ENCODE assay signal across 14 cellular contexts in the genomic region with DNA sequence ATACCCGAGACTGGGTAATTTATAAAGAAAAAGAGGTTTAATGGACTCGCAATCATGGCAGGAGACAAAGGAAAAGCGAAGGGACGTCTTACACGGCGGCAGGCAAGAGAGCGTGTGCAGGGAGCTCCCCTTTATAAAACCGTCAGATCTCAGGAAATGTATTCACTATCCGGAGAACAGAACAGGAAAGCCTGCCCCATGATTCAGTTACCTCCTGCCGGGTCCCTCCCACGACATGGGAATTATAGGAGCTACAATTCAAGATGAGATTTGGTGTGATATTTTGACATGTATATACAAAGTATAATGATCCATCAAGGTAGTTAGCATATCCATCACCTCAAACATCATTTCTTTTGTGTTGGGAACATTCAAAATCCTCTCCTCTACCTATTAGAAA. TPM values are rescaled to one million over a fixed set of nuclear protein-coding genes. Genes with fewer than 3 reads are reported as not detected.
A peak's percentile ranks its signal among the peaks of the same experiment; 100 is the strongest.
DNase-seq lines count a peak whose midpoint lies in the region; ATAC-seq lines count a peak whose summit lies in the region.
"Had no signal": no experiment of that assay in that cellular context is flagged by ENCODE, and none has a peak within 500 bp of the region (broad histone marks: within the 10 kb centered on the region; RNA-seq: fewer than 3 reads in every experiment).

No MANE protein-coding gene starts in this region.

- H3K36me3 ChIP-seq in SJSA1 = peaks cover 28% of the 10 kb centered on the region
- H3K36me3 ChIP-seq in effector memory CD4-positive, alpha-beta T cell (ENCODE audit: control insufficient read depth, insufficient read depth, low read length) = no peaks in the 10 kb centered on the region
- H3K36me3 ChIP-seq: left ventricle myocardium inferior, ovary had no signal

- H3K27ac Mint-ChIP-seq in activated naive CD4-positive, alpha-beta T cell treated with anti-CD3 and anti-CD28 coated beads, Interleukin-2, amount 50 U/mL, for 24 hours = peak overlapping the region; percentile 53
- no peak overlapping the region for H3K27ac Mint-ChIP-seq in activated naive CD4-positive, alpha-beta T cell treated with anti-CD3 and anti-CD28 coated beads, Interleukin-2, amount 10 ng/mL, durations not matched to agents 7 days and 5 days
- peak overlapping the region; percentile 22 for H3K27ac Mint-ChIP-seq in dendritic cell treated with granulocyte-macrophage colony-stimulating factor and Interleukin-4, amounts not matched to agents 40 ng/mL and 50 ng/mL, for 4 days
- peak overlapping the region; percentile 20 for H3K27ac Mint-ChIP-seq in stimulated activated effector memory CD8-positive, alpha-beta T cell treated with anti-CD3 and anti-CD28 coated beads, Interleukin-12 subunit alpha, Interleukin-12 subunit beta, amount 100 ng/mL, for 72 hours
- H3K27ac Mint-ChIP-seq: endodermal cell had no signal

- H3K27me3 ChIP-seq in SJSA1 (replicated peaks) = no peaks in the 10 kb centered on the region
- H3K27me3 ChIP-seq in effector memory CD4-positive, alpha-beta T cell (replicated peaks; ENCODE audit: control insufficient read depth, insufficient read depth, low read length, poor library complexity, severe bottlenecking) = no peaks in the 10 kb centered on the region
- H3K27me3 ChIP-seq: heart right ventricle, ovary had no signal

- ATAC-seq in stimulated activated effector memory CD8-positive, alpha-beta T cell treated with anti-CD3 and anti-CD28 coated beads, Interleukin-12 subunit alpha, Interleukin-12 subunit beta, amount 100 ng/mL, for 72 hours = no peak
- no peak for ATAC-seq in HG02884 (IDR thresholded peaks at IDR 0.05; ENCODE audit: unreplicated experiment)
- no peak for ATAC-seq in HG02678 (IDR thresholded peaks at IDR 0.05; ENCODE audit: unreplicated experiment)
- ATAC-seq: heart right ventricle had no signal

- H3K27me3 Mint-ChIP-seq in activated naive CD4-positive, alpha-beta T cell treated with anti-CD3 and anti-CD28 coated beads, Interleukin-2, amount 50 U/mL, for 24 hours = no peaks in the 10 kb centered on the region
- no peaks in the 10 kb centered on the region for H3K27me3 Mint-ChIP-seq in activated naive CD4-positive, alpha-beta T cell treated with anti-CD3 and anti-CD28 coated beads, Interleukin-2, amount 10 ng/mL, durations not matched to agents 7 days and 5 days
- no peaks in the 10 kb centered on the region for H3K27me3 Mint-ChIP-seq in dendritic cell treated with granulocyte-macrophage colony-stimulating factor and Interleukin-4, amounts not matched to agents 40 ng/mL and 50 ng/mL, for 4 days

- peaks cover 53% of the 10 kb centered on the region for H3K4me1 Mint-ChIP-seq in activated naive CD4-positive, alpha-beta T cell treated with anti-CD3 and anti-CD28 coated beads, Interleukin-2, amount 50 U/mL, for 24 hours
- peaks cover 60% of the 10 kb centered on the region for H3K4me1 Mint-ChIP-seq in activated naive CD4-positive, alpha-beta T cell treated with anti-CD3 and anti-CD28 coated beads, Interleukin-2, amount 10 ng/mL, durations not matched to agents 7 days and 5 days
- peaks cover 49% of the 10 kb centered on the region for H3K4me1 Mint-ChIP-seq in dendritic cell treated with granulocyte-macrophage colony-stimulating factor and Interleukin-4, amounts not matched to agents 40 ng/mL and 50 ng/mL, for 4 days (ENCODE audit: low read depth)
- peaks cover 62% of the 10 kb centered on the region for H3K4me1 Mint-ChIP-seq in stimulated activated effector memory CD8-positive, alpha-beta T cell treated with anti-CD3 and anti-CD28 coated beads, Interleukin-12 subunit alpha, Interleukin-12 subunit beta, amount 100 ng/mL, for 72 hours

- no peak for DNase-seq in activated naive CD4-positive, alpha-beta T cell treated with anti-CD3 and anti-CD28 coated beads, Interleukin-2, amount 10 ng/mL, durations not matched to agents 7 days and 5 days
- peak in 1 of 2 experiments; percentile 28 for DNase-seq in SJSA1 (ENCODE audit: low read depth in 1 of 2, low spot score in 2 of 2)
- no peak for DNase-seq in stimulated activated effector memory CD8-positive, alpha-beta T cell treated with anti-CD3 and anti-CD28 coated beads, Interleukin-12 subunit alpha, Interleukin-12 subunit beta, amount 100 ng/mL, for 72 hours (ENCODE audit: low spot score in 2 of 2)
- no peak for DNase-seq in effector memory CD4-positive, alpha-beta T cell
- DNase-seq: activated CD4-positive, alpha-beta T cell treated with anti-CD3 and anti-CD28 coated beads, Interleukin-2, amount 50 U/mL, for 4 hours; endodermal cell; heart right ventricle; left ventricle myocardium inferior; NCI-H187 treated with DMSO at 0.1 percent for 48 hours; ovary had no signal

- intact Hi-C loops in dendritic cell treated with granulocyte-macrophage colony-stimulating factor and Interleukin-4, amounts not matched to agents 40 ng/mL and 50 ng/mL, for 4 days (cut with micrococcal nuclease) = loop anchor here (5.0 kb wide), 1 partner anchor 271 kb away; the partner anchor contains the start of gene SIVA1

- peaks cover 4% of the 10 kb centered on the region for H3K36me3 Mint-ChIP-seq in activated naive CD4-positive, alpha-beta T cell treated with anti-CD3 and anti-CD28 coated beads, Interleukin-2, amount 50 U/mL, for 24 hours
- H3K36me3 Mint-ChIP-seq in activated naive CD4-positive, alpha-beta T cell treated with anti-CD3 and anti-CD28 coated beads, Interleukin-2, amount 10 ng/mL, durations not matched to agents 7 days and 5 days = peaks cover 19% of the 10 kb centered on the region
- no peaks in the 10 kb centered on the region for H3K36me3 Mint-ChIP-seq in dendritic cell treated with granulocyte-macrophage colony-stimulating factor and Interleukin-4, amounts not matched to agents 40 ng/mL and 50 ng/mL, for 4 days (ENCODE audit: low read depth)
- H3K36me3 Mint-ChIP-seq in stimulated activated effector memory CD8-positive, alpha-beta T cell treated with anti-CD3 and anti-CD28 coated beads, Interleukin-12 subunit alpha, Interleukin-12 subunit beta, amount 100 ng/mL, for 72 hours = peaks cover 23% of the 10 kb centered on the region

- H3K9me3 Mint-ChIP-seq in activated naive CD4-positive, alpha-beta T cell treated with anti-CD3 and anti-CD28 coated beads, Interleukin-2, amount 50 U/mL, for 24 hours = no peaks in the 10 kb centered on the region
- H3K9me3 Mint-ChIP-seq in activated naive CD4-positive, alpha-beta T cell treated with anti-CD3 and anti-CD28 coated beads, Interleukin-2, amount 10 ng/mL, durations not matched to agents 7 days and 5 days = no peaks in the 10 kb centered on the region
- no peaks in the 10 kb centered on the region for H3K9me3 Mint-ChIP-seq in dendritic cell treated with granulocyte-macrophage colony-stimulating factor and Interleukin-4, amounts not matched to agents 40 ng/mL and 50 ng/mL, for 4 days
- no peaks in the 10 kb centered on the region for H3K9me3 Mint-ChIP-seq in stimulated activated effector memory CD8-positive, alpha-beta T cell treated with anti-CD3 and anti-CD28 coated beads, Interleukin-12 subunit alpha, Interleukin-12 subunit beta, amount 100 ng/mL, for 72 hours
- H3K9me3 Mint-ChIP-seq: endodermal cell had no signal

- CTCF ChIA-PET in activated naive CD4-positive, alpha-beta T cell treated with anti-CD3 and anti-CD28 coated beads, Interleukin-2, amount 10 ng/mL, durations not matched to agents 7 days and 5 days (lab: Charles Lee) = interaction anchor here (1.5 to 6.4 kb wide), 2 partner anchors 21 to 338 kb away, joined by 3 to 44 read pairs; no protein-coding TSS in a partner anchor

- no peak overlapping the region for H3K4me3 ChIP-seq in SJSA1
- H3K4me3 ChIP-seq in effector memory CD4-positive, alpha-beta T cell (ENCODE audit: insufficient read depth, low read depth, low read length, poor library complexity, severe bottlenecking) = no peak overlapping the region
- H3K4me3 ChIP-seq: heart right ventricle, left ventricle myocardium inferior, ovary had no signal

- H3K27ac ChIP-seq in SJSA1 = peak overlapping the region; percentile 96
- H3K27ac ChIP-seq in effector memory CD4-positive, alpha-beta T cell (ENCODE audit: insufficient read depth, low read length, poor library complexity, severe bottlenecking) = no peak overlapping the region
- H3K27ac ChIP-seq: left ventricle myocardium inferior, ovary had no signal

- H3K9me3 ChIP-seq in SJSA1 (replicated peaks) = 0 out of 2 replicates have a peak, but pooled peaks cover 2% of the 10 kb centered on the region
- no peaks in the 10 kb centered on the region for H3K9me3 ChIP-seq in effector memory CD4-positive, alpha-beta T cell (ENCODE audit: control insufficient read depth, low read length)
- H3K9me3 ChIP-seq: heart right ventricle, left ventricle myocardium inferior, ovary had no signal

- peaks cover 82% of the 10 kb centered on the region for H3K4me1 ChIP-seq in SJSA1 (replicated peaks)
- peaks cover 24% of the 10 kb centered on the region for H3K4me1 ChIP-seq in effector memory CD4-positive, alpha-beta T cell (ENCODE audit: control insufficient read depth, insufficient read depth, low read length, poor library complexity, severe bottlenecking)

- peak overlapping the region; percentile 98 for H3K4me3 Mint-ChIP-seq in activated naive CD4-positive, alpha-beta T cell treated with anti-CD3 and anti-CD28 coated beads, Interleukin-2, amount 50 U/mL, for 24 hours
- H3K4me3 Mint-ChIP-seq in activated naive CD4-positive, alpha-beta T cell treated with anti-CD3 and anti-CD28 coated beads, Interleukin-2, amount 10 ng/mL, durations not matched to agents 7 days and 5 days = no peak overlapping the region
- H3K4me3 Mint-ChIP-seq in dendritic cell treated with granulocyte-macrophage colony-stimulating factor and Interleukin-4, amounts not matched to agents 40 ng/mL and 50 ng/mL, for 4 days = no peak overlapping the region
- H3K4me3 Mint-ChIP-seq in stimulated activated effector memory CD8-positive, alpha-beta T cell treated with anti-CD3 and anti-CD28 coated beads, Interleukin-12 subunit alpha, Interleukin-12 subunit beta, amount 100 ng/mL, for 72 hours = peak overlapping the region; percentile 97
- H3K4me3 Mint-ChIP-seq: endodermal cell had no signal

RNA-seq across cellular contexts. Expression of gene CDCA4, which starts 2.3 kb away (rescaled TPM):
- 63.2 and 83.6 TPM in 2 replicates for total RNA-seq in SJSA1 (2014; rRNA removed; shearing (Covaris generic))

RNA-seq across cellular contexts. Expression of gene CLBA1, which starts 37.6 kb away (rescaled TPM):
- total RNA-seq in SJSA1 (2014; rRNA removed; shearing (Covaris generic)) = 3.6 and 3.8 TPM in 2 replicates

RNA-seq across cellular contexts. Expression of gene GPR132, which starts 42.1 kb away (rescaled TPM):
- total RNA-seq in SJSA1 (2014; rRNA removed; shearing (Covaris generic)) = not detected in 2 replicates

RNA-seq across cellular contexts. Expression of gene AHNAK2, which starts 45.0 kb away (rescaled TPM):
- 4.3 and 8.9 TPM in 2 replicates for total RNA-seq in SJSA1 (2014; rRNA removed; shearing (Covaris generic))

Comparison
In these comparisons a context has a peak if more than half of its experiments do, and no peak if none do; other contexts are left out.
1. H3K4me3 Mint-ChIP-seq: peak in activated naive CD4-positive, alpha-beta T cell treated with anti-CD3 and anti-CD28 coated beads, Interleukin-2, amount 50 U/mL, for 24 hours (single experiment) and stimulated activated effector memory CD8-positive, alpha-beta T cell treated with anti-CD3 and anti-CD28 coated beads, Interleukin-12 subunit alpha, Interleukin-12 subunit beta, amount 100 ng/mL, for 72 hours (single experiment); none in activated naive CD4-positive, alpha-beta T cell treated with anti-CD3 and anti-CD28 coated beads, Interleukin-2, amount 10 ng/mL, durations not matched to agents 7 days and 5 days (single experiment) and dendritic cell treated with granulocyte-macrophage colony-stimulating factor and Interleukin-4, amounts not matched to agents 40 ng/mL and 50 ng/mL, for 4 days (single experiment).